22 cellular contexts compared by ENCODE assay signal in the genomic region with DNA sequence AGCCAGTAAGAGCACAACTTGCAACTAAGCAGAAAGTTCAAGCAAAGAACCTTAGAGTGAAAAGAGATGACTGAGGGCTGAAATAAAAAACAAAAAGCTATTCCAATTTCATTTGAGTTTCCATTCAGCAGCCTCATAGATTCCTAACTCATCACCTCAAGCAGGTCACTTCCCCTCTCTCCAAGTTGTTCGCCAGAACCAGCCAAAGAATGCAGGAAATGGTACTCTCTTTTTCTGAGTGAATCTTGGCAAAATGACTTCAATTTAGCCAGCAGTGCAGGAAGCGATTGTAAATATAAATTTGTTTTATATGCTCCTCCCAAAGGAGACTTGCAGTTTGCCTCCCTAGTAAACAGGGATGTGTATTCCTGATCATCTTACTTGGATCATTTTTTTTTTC.
DNase-seq lines count a peak whose midpoint lies in the region; ATAC-seq and TF ChIP-seq lines count a peak whose summit lies in the region.
"Had no signal": no experiment of that assay in that cellular context is flagged by ENCODE, and none has a peak within 500 bp of the region (broad histone marks: within the 10 kb centered on the region; RNA-seq: fewer than 3 reads in every experiment).

No MANE protein-coding gene starts in this region.

- no peak for ATAC-seq in left ventricle myocardium superior
- no peak for ATAC-seq in activated T-helper 17 cell treated with anti-CD3 and anti-CD28 coated beads, Interleukin-2, amount 50 U/mL, for 72 hours (replicated peaks)
- ATAC-seq: naive thymus-derived CD8-positive, alpha-beta T cell; Panc1 had no signal

- H3K4me3 ChIP-seq in left ventricle myocardium inferior: no peak overlapping the region
- H3K4me3 ChIP-seq in tibial artery: no peak overlapping the region

- peaks cover 33% of the 10 kb centered on the region for H3K27me3 ChIP-seq in left ventricle myocardium inferior (ENCODE audit: low read depth)
- no peaks in the 10 kb centered on the region for H3K27me3 ChIP-seq in tibial artery

- peaks cover 5% of the 10 kb centered on the region for H3K36me3 ChIP-seq in left ventricle myocardium inferior
- no peaks in the 10 kb centered on the region for H3K36me3 ChIP-seq in tibial artery

- peak overlapping the region; percentile 80 for H3K27ac Mint-ChIP-seq in activated T-helper 17 cell treated with anti-CD3 and anti-CD28 coated beads, Interleukin-2, amount 50 U/mL, for 72 hours
- H3K27ac Mint-ChIP-seq: CD14-positive monocyte had no signal

- peak overlapping the region; percentile 2 for H3K27ac ChIP-seq in left ventricle myocardium inferior (replicated peaks)
- no peak overlapping the region for H3K27ac ChIP-seq in tibial artery

- DNase-seq in left ventricle myocardium inferior (no peak), left ventricle myocardium superior (no peak), kidney tubule cell (ENCODE audit: low spot score) (peak; percentile 33), cerebellum (ENCODE audit: low spot score) (no peak), tibial artery (no peak), NCI-H2029 treated with DMSO at 0.1 percent for 48 hours (lab: John Stamatoyannopoulos, UW) (no peak)
- DNase-seq: activated CD4-positive, CD25-positive, alpha-beta regulatory T cell; activated CD8-positive, alpha-beta memory T cell treated with anti-CD3 and anti-CD28 coated beads for 24 hours; anterior cingulate cortex; Calu3; DND-41; HCEC 1CT; naive thymus-derived CD8-positive, alpha-beta T cell; NCI-H1092 treated with DMSO at 0.1 percent for 48 hours; NCI-H187 treated with DMSO at 0.1 percent for 48 hours; NCI-H524 treated with DMSO at 0.1 percent for 48 hours; SHP77; substantia nigra had no signal

- H3K9me3 ChIP-seq in left ventricle myocardium inferior (replicated peaks) (peaks cover 14% of the 10 kb centered on the region), tibial artery (no peaks in the 10 kb centered on the region)

- no peaks in the 10 kb centered on the region for H3K36me3 Mint-ChIP-seq in activated T-helper 17 cell treated with anti-CD3 and anti-CD28 coated beads, Interleukin-2, amount 50 U/mL, for 72 hours (ENCODE audit: low read depth)
- H3K36me3 Mint-ChIP-seq: naive thymus-derived CD8-positive, alpha-beta T cell had no signal

- intact Hi-C loops in left ventricle myocardium inferior (cut with micrococcal nuclease) (loop anchor here (10.0 kb wide), 1 partner anchor 321 kb away; no protein-coding TSS in a partner anchor), left ventricle myocardium superior (cut with micrococcal nuclease) (no loop called here), tibial artery (cut with DNase I; ENCODE audit: low total_unique reads) (no loop called here)

- H3K4me3 Mint-ChIP-seq in activated T-helper 17 cell treated with anti-CD3 and anti-CD28 coated beads, Interleukin-2, amount 50 U/mL, for 72 hours: peak overlapping the region; percentile 25
- H3K4me3 Mint-ChIP-seq: activated naive CD4-positive, alpha-beta T cell treated with anti-CD3 and anti-CD28 coated beads, Interleukin-2, amount 50 U/mL, for 24 hours; CD14-positive monocyte; naive thymus-derived CD8-positive, alpha-beta T cell had no signal

- peaks cover 5% of the 10 kb centered on the region for H3K9me3 Mint-ChIP-seq in activated T-helper 17 cell treated with anti-CD3 and anti-CD28 coated beads, Interleukin-2, amount 50 U/mL, for 72 hours

- peaks cover 38% of the 10 kb centered on the region for H3K4me1 Mint-ChIP-seq in activated T-helper 17 cell treated with anti-CD3 and anti-CD28 coated beads, Interleukin-2, amount 50 U/mL, for 72 hours

- no peak for TF ChIP-seq CTCF in left ventricle myocardium inferior (IDR thresholded peaks at IDR 0.05; ENCODE audit: borderline replicate concordance)
- TF ChIP-seq CTCF in tibial artery (IDR thresholded peaks at IDR 0.05): no peak

- H3K4me1 ChIP-seq in left ventricle myocardium inferior (peaks cover 23% of the 10 kb centered on the region), tibial artery (peaks cover 0 to 23% (median 3%) of the 10 kb centered on the region in 4 donors)

- no peaks in the 10 kb centered on the region for H3K27me3 Mint-ChIP-seq in activated T-helper 17 cell treated with anti-CD3 and anti-CD28 coated beads, Interleukin-2, amount 50 U/mL, for 72 hours
- H3K27me3 Mint-ChIP-seq: activated naive CD4-positive, alpha-beta T cell treated with anti-CD3 and anti-CD28 coated beads, Interleukin-2, amount 50 U/mL, for 24 hours had no signal
